17 cellular contexts compared by ENCODE assay signal in genomic region chrX:122087353-122087752, GRCh38.
DNase-seq lines count a peak whose midpoint lies in the region; ATAC-seq and TF ChIP-seq lines count a peak whose summit lies in the region.
"Had no signal": no experiment of that assay in that cellular context is flagged by ENCODE, and none has a peak within 500 bp of the region (broad histone marks: within the 10 kb centered on the region; RNA-seq: fewer than 3 reads in every experiment).

No MANE protein-coding gene starts in this region.

- peaks cover 2% of the 10 kb centered on the region for H3K36me3 Mint-ChIP-seq in endodermal cell (ENCODE audit: low read depth)

- no peak overlapping the region for H3K9ac ChIP-seq in endodermal cell (ENCODE audit: extremely low read depth, low read length, poor library complexity, severe bottlenecking)

- H3K4me3 ChIP-seq in astrocyte of the spinal cord (ENCODE audit: low read depth, low read length), result no peak overlapping the region
- H3K4me3 ChIP-seq in endodermal cell (ENCODE audit: low read length), result no peak overlapping the region

- TF ChIP-seq CTCF in astrocyte of the spinal cord (IDR thresholded peaks at IDR 0.05; ENCODE audit: low read depth, low read length) (no peak), endodermal cell (conservative IDR thresholded peaks at IDR 0.05) (no peak)

- WGBS in endodermal cell (ENCODE audit: insufficient coverage in 1 of 2, insufficient read length in 1 of 2), 2 experiments, result 0% methylated on average over 1 of the region's 1 CpG

- in situ Hi-C loops in astrocyte of the spinal cord (cut with HindIII; ENCODE audit: low sequenced_read_pairs), result no loop called here

- H3K4me1 Mint-ChIP-seq in endodermal cell, result peaks cover 12% of the 10 kb centered on the region

- H3K27me3 ChIP-seq in endodermal cell (ENCODE audit: control insufficient read depth, insufficient read depth, low read length, poor library complexity, severe bottlenecking), result no peaks in the 10 kb centered on the region

- no peak overlapping the region for H3K27ac Mint-ChIP-seq in endodermal cell
- H3K27ac Mint-ChIP-seq: HFFc6 had no signal

- H3K27ac ChIP-seq in endodermal cell (ENCODE audit: low read depth, low read length), result no peak overlapping the region
- H3K27ac ChIP-seq: C4-2B had no signal

- H3K4me3 Mint-ChIP-seq in endodermal cell, result no peak overlapping the region
- H3K4me3 Mint-ChIP-seq: HFFc6 had no signal

- intact Hi-C loops in left ventricle myocardium superior (cut with micrococcal nuclease) (no loop called here), cardiac septum (cut with DNase I) (no loop called here)

- peak; percentile 38 for ATAC-seq in left ventricle myocardium superior
- ATAC-seq in HG02571 (IDR thresholded peaks at IDR 0.05; ENCODE audit: unreplicated experiment), result no peak
- ATAC-seq: HepG2, Panc1 had no signal

- H3K9me3 ChIP-seq in endodermal cell (ENCODE audit: control insufficient read depth, low read length), result peaks cover 2% of the 10 kb centered on the region

- DNase-seq in left ventricle myocardium superior (no peak), cardiac septum (ENCODE audit: low spot score) (no peak), astrocyte of the spinal cord (ENCODE audit: low read depth, low spot score) (peak; percentile 18), inferior parietal cortex (ENCODE audit: extremely low spot score) (peak; percentile 2), T-helper 2 cell (no peak), endodermal cell (no peak)
- DNase-seq: H7, HFFc6, KBM-7, MV-4-11, NCI-H187, NCI-H226, NCI-H526 had no signal

- H3K9me3 Mint-ChIP-seq in endodermal cell, result no peaks in the 10 kb centered on the region
- H3K9me3 Mint-ChIP-seq: HFFc6 had no signal

- H3K27me3 Mint-ChIP-seq in endodermal cell (ENCODE audit: insufficient read depth), result no peaks in the 10 kb centered on the region

- no peaks in the 10 kb centered on the region for H3K36me3 ChIP-seq in endodermal cell (ENCODE audit: control insufficient read depth, insufficient read depth, low read length)

- no peaks in the 10 kb centered on the region for H3K4me1 ChIP-seq in endodermal cell (ENCODE audit: control insufficient read depth, insufficient read depth, low read length)

Comparison
In these comparisons a context has a peak if more than half of its experiments do, and no peak if none do; other contexts are left out.
1. DNase-seq: peak in astrocyte of the spinal cord (single experiment) and inferior parietal cortex (single experiment); none in left ventricle myocardium superior (single experiment), cardiac septum (single experiment), T-helper 2 cell (0 of 5) and endodermal cell (single experiment).